ENCODE assay signal across 16 cellular contexts in the genomic region with DNA sequence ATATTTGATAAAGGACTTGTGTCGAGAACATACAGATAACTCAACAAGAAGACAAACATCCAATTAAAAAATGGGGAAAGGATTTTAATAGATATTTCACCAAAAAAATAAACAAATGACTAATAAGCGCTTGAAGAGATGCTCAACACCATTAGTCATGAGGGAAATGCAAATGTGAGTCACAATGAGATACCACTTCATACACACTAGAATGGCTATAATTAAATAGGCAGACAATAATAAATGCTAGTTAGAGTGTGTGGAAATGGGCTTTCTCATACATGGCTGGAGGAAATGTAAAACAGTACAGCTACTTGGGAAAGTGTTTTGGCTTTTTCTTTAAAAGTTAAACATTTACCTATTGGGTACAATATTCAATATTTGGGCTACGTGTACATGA. TPM values are rescaled to one million over a fixed set of nuclear protein-coding genes. Genes with fewer than 3 reads are reported as not detected.
DNase-seq lines count a peak whose midpoint lies in the region; ATAC-seq, FAIRE-seq and TF ChIP-seq lines count a peak whose summit lies in the region.
"Had no signal": no experiment of that assay in that cellular context is flagged by ENCODE, and none has a peak within 500 bp of the region (broad histone marks: within the 10 kb centered on the region; RNA-seq: fewer than 3 reads in every experiment).

No MANE protein-coding gene starts in this region.

- no peaks in the 10 kb centered on the region for H3K9me3 Mint-ChIP-seq in astrocyte (ENCODE audit: unreplicated experiment)
- no peaks in the 10 kb centered on the region for H3K9me3 Mint-ChIP-seq in activated CD4-positive, alpha-beta memory T cell treated with anti-CD3 and anti-CD28 coated beads for 36 hours
- no peaks in the 10 kb centered on the region for H3K9me3 Mint-ChIP-seq in activated CD8-positive, alpha-beta T cell treated with anti-CD3 and anti-CD28 coated beads for 36 hours
- H3K9me3 Mint-ChIP-seq: activated naive CD4-positive, alpha-beta T cell treated with anti-CD3 and anti-CD28 coated beads, Interleukin-2, amount 10 ng/mL, durations not matched to agents 7 days and 5 days; stimulated activated memory B cell treated with anti-CD40 and anti-IgM and Interleukin-4, amounts not matched to agents 10 μg/mL and 1 μg/mL and 100 μg/mL, for 72 hours; T-helper 2 cell treated with Interferon-gamma antibody and Interleukin-4, amounts not matched to agents 5 μg/mL and 100 μg/mL, for 36 hours had no signal

- FAIRE-seq in astrocyte (lab: Jason Lieb, UNC): peak; percentile 92
- FAIRE-seq: pancreas had no signal

- peaks cover 10% of the 10 kb centered on the region for H3K27me3 Mint-ChIP-seq in astrocyte (ENCODE audit: low read depth, unreplicated experiment)
- H3K27me3 Mint-ChIP-seq in activated CD4-positive, alpha-beta memory T cell treated with anti-CD3 and anti-CD28 coated beads for 36 hours: peaks cover 8% of the 10 kb centered on the region
- H3K27me3 Mint-ChIP-seq in activated CD8-positive, alpha-beta T cell treated with anti-CD3 and anti-CD28 coated beads for 36 hours: peaks cover 3% of the 10 kb centered on the region
- H3K27me3 Mint-ChIP-seq: stimulated activated memory B cell treated with anti-CD40 and anti-IgM and Interleukin-4, amounts not matched to agents 10 μg/mL and 1 μg/mL and 100 μg/mL, for 72 hours had no signal

- H3K4me3 ChIP-seq in AG10803 (ENCODE audit: low read length) (no peak overlapping the region), astrocyte (ENCODE audit: insufficient read depth, low read depth, low read length) (no peak overlapping the region), body of pancreas (no peak overlapping the region), lower lobe of right lung (no peak overlapping the region)
- H3K4me3 ChIP-seq: dorsolateral prefrontal cortex, pancreas had no signal

- H3K27ac ChIP-seq in astrocyte (ENCODE audit: low read depth, low read length) (peak overlapping the region; percentile 49), foreskin keratinocyte (no peak overlapping the region), body of pancreas (no peak overlapping the region), lower lobe of right lung (no peak overlapping the region)
- H3K27ac ChIP-seq: C4-2B, dorsolateral prefrontal cortex, pancreas had no signal

- CTCF ChIA-PET in activated CD4-positive, alpha-beta memory T cell treated with anti-CD3 and anti-CD28 coated beads for 36 hours (lab: Charles Lee): no interaction called here
- CTCF ChIA-PET in activated CD8-positive, alpha-beta T cell treated with anti-CD3 and anti-CD28 coated beads for 36 hours (lab: Charles Lee): no interaction called here

- no peak overlapping the region for H3K4me3 Mint-ChIP-seq in astrocyte (ENCODE audit: unreplicated experiment)
- no peak overlapping the region for H3K4me3 Mint-ChIP-seq in activated CD4-positive, alpha-beta memory T cell treated with anti-CD3 and anti-CD28 coated beads for 36 hours
- H3K4me3 Mint-ChIP-seq in activated CD8-positive, alpha-beta T cell treated with anti-CD3 and anti-CD28 coated beads for 36 hours: no peak overlapping the region
- H3K4me3 Mint-ChIP-seq: activated CD8-positive, alpha-beta T cell treated with anti-CD3 and anti-CD28 coated beads, Interleukin-2, amount 10 ng/mL, durations not matched to agents 7 days and 5 days; activated naive CD4-positive, alpha-beta T cell treated with anti-CD3 and anti-CD28 coated beads, Interleukin-2, amount 10 ng/mL, durations not matched to agents 7 days and 5 days; stimulated activated memory B cell treated with anti-CD40 and anti-IgM and Interleukin-4, amounts not matched to agents 10 μg/mL and 1 μg/mL and 100 μg/mL, for 72 hours; T-helper 2 cell treated with Interferon-gamma antibody and Interleukin-4, amounts not matched to agents 5 μg/mL and 100 μg/mL, for 36 hours had no signal

- DNase-seq in AG10803 (ENCODE audit: low read depth) (peak; percentile 78), HT1080 (ENCODE audit: low read depth) (peak; percentile 57), astrocyte (ENCODE audit: low read depth) (peak; percentile 89), foreskin keratinocyte (peak; percentile 56 to 65), body of pancreas (no peak), lower lobe of right lung (no peak)
- no peak for DNase-seq in activated CD4-positive, alpha-beta memory T cell treated with anti-CD3 and anti-CD28 coated beads for 36 hours
- DNase-seq in activated CD8-positive, alpha-beta T cell treated with anti-CD3 and anti-CD28 coated beads for 36 hours: no peak
- DNase-seq: activated CD8-positive, alpha-beta T cell treated with anti-CD3 and anti-CD28 coated beads, Interleukin-2, amount 10 ng/mL, durations not matched to agents 7 days and 5 days; activated naive CD4-positive, alpha-beta T cell treated with anti-CD3 and anti-CD28 coated beads, Interleukin-2, amount 10 ng/mL, durations not matched to agents 7 days and 5 days; mesendoderm; pancreas had no signal

- H3K36me3 Mint-ChIP-seq in astrocyte (ENCODE audit: low read depth, unreplicated experiment): no peaks in the 10 kb centered on the region
- no peaks in the 10 kb centered on the region for H3K36me3 Mint-ChIP-seq in activated CD4-positive, alpha-beta memory T cell treated with anti-CD3 and anti-CD28 coated beads for 36 hours
- no peaks in the 10 kb centered on the region for H3K36me3 Mint-ChIP-seq in activated CD8-positive, alpha-beta T cell treated with anti-CD3 and anti-CD28 coated beads for 36 hours (ENCODE audit: low read depth)
- H3K36me3 Mint-ChIP-seq: activated naive CD4-positive, alpha-beta T cell treated with anti-CD3 and anti-CD28 coated beads, Interleukin-2, amount 10 ng/mL, durations not matched to agents 7 days and 5 days; stimulated activated memory B cell treated with anti-CD40 and anti-IgM and Interleukin-4, amounts not matched to agents 10 μg/mL and 1 μg/mL and 100 μg/mL, for 72 hours had no signal

- peak overlapping the region; percentile 76 for H3K27ac Mint-ChIP-seq in astrocyte (ENCODE audit: unreplicated experiment)
- no peak overlapping the region for H3K27ac Mint-ChIP-seq in activated CD4-positive, alpha-beta memory T cell treated with anti-CD3 and anti-CD28 coated beads for 36 hours
- H3K27ac Mint-ChIP-seq in activated CD8-positive, alpha-beta T cell treated with anti-CD3 and anti-CD28 coated beads for 36 hours: no peak overlapping the region
- H3K27ac Mint-ChIP-seq: activated CD8-positive, alpha-beta T cell treated with anti-CD3 and anti-CD28 coated beads, Interleukin-2, amount 10 ng/mL, durations not matched to agents 7 days and 5 days; activated naive CD4-positive, alpha-beta T cell treated with anti-CD3 and anti-CD28 coated beads, Interleukin-2, amount 10 ng/mL, durations not matched to agents 7 days and 5 days; stimulated activated memory B cell treated with anti-CD40 and anti-IgM and Interleukin-4, amounts not matched to agents 10 μg/mL and 1 μg/mL and 100 μg/mL, for 72 hours; T-helper 2 cell treated with Interferon-gamma antibody and Interleukin-4, amounts not matched to agents 5 μg/mL and 100 μg/mL, for 36 hours had no signal

- POLR2A ChIA-PET in activated CD4-positive, alpha-beta memory T cell treated with anti-CD3 and anti-CD28 coated beads for 36 hours (lab: Charles Lee): no interaction called here
- POLR2A ChIA-PET in activated CD8-positive, alpha-beta T cell treated with anti-CD3 and anti-CD28 coated beads for 36 hours (lab: Charles Lee): no interaction called here

- peak overlapping the region; percentile 47 for H3K4me2 ChIP-seq in astrocyte (ENCODE audit: low read length)

- no peak for TF ChIP-seq POLR2A in body of pancreas (IDR thresholded peaks at IDR 0.05)

- intact Hi-C loops in activated CD4-positive, alpha-beta memory T cell treated with anti-CD3 and anti-CD28 coated beads for 36 hours (cut with micrococcal nuclease): no loop called here
- intact Hi-C loops in body of pancreas (cut with DNase I): no loop called here
- intact Hi-C loops in activated CD8-positive, alpha-beta T cell treated with anti-CD3 and anti-CD28 coated beads for 36 hours (cut with micrococcal nuclease): no loop called here
- intact Hi-C loops in lower lobe of right lung (cut with DNase I): no loop called here

- no peaks in the 10 kb centered on the region for H3K36me3 ChIP-seq in astrocyte (ENCODE audit: insufficient read depth, low read length)
- no peaks in the 10 kb centered on the region for H3K36me3 ChIP-seq in body of pancreas (replicated peaks in 1 of 2; ENCODE audit: insufficient read depth in 1 of 2, low read depth in 2 of 2)
- no peaks in the 10 kb centered on the region for H3K36me3 ChIP-seq in lower lobe of right lung
- H3K36me3 ChIP-seq: pancreas had no signal

- peaks cover 13% of the 10 kb centered on the region for H3K4me1 Mint-ChIP-seq in astrocyte (ENCODE audit: low read depth, unreplicated experiment)
- H3K4me1 Mint-ChIP-seq in activated CD4-positive, alpha-beta memory T cell treated with anti-CD3 and anti-CD28 coated beads for 36 hours (ENCODE audit: low read depth): no peaks in the 10 kb centered on the region
- no peaks in the 10 kb centered on the region for H3K4me1 Mint-ChIP-seq in activated CD8-positive, alpha-beta T cell treated with anti-CD3 and anti-CD28 coated beads for 36 hours (ENCODE audit: low read depth)
- H3K4me1 Mint-ChIP-seq: activated naive CD4-positive, alpha-beta T cell treated with anti-CD3 and anti-CD28 coated beads, Interleukin-2, amount 10 ng/mL, durations not matched to agents 7 days and 5 days; stimulated activated memory B cell treated with anti-CD40 and anti-IgM and Interleukin-4, amounts not matched to agents 10 μg/mL and 1 μg/mL and 100 μg/mL, for 72 hours had no signal

- WGBS in body of pancreas, 2 donors: 81 to 85% methylated on average over 3 of the region's 3 CpGs

- no peak for TF ChIP-seq CTCF in AG10803 (conservative IDR thresholded peaks at IDR 0.05; ENCODE audit: low read length)
- no peak for TF ChIP-seq CTCF in astrocyte (IDR thresholded peaks at IDR 0.05; ENCODE audit: insufficient read depth, low read depth, low read length)
- no peak for TF ChIP-seq CTCF in foreskin keratinocyte (conservative IDR thresholded peaks at IDR 0.05)
- no peak for TF ChIP-seq CTCF in body of pancreas (IDR thresholded peaks at IDR 0.05)
- no peak for TF ChIP-seq CTCF in activated CD8-positive, alpha-beta T cell treated with anti-CD3 and anti-CD28 coated beads for 36 hours (IDR thresholded peaks at IDR 0.05)
- TF ChIP-seq CTCF in lower lobe of right lung (IDR thresholded peaks at IDR 0.05): no peak

- peaks cover 3% of the 10 kb centered on the region for H3K27me3 ChIP-seq in astrocyte (ENCODE audit: insufficient read depth, low read length)
- H3K27me3 ChIP-seq in foreskin keratinocyte: peaks cover 18% of the 10 kb centered on the region
- H3K27me3 ChIP-seq in body of pancreas: no peaks in the 10 kb centered on the region
- H3K27me3 ChIP-seq in lower lobe of right lung (ENCODE audit: low read depth): no peaks in the 10 kb centered on the region
- H3K27me3 ChIP-seq: pancreas had no signal

- peaks cover 12% of the 10 kb centered on the region for H3K4me1 ChIP-seq in astrocyte (ENCODE audit: insufficient read depth, low read length)
- H3K4me1 ChIP-seq in foreskin keratinocyte: peaks cover 5% of the 10 kb centered on the region
- no peaks in the 10 kb centered on the region for H3K4me1 ChIP-seq in body of pancreas
- H3K4me1 ChIP-seq in lower lobe of right lung: no peaks in the 10 kb centered on the region
- H3K4me1 ChIP-seq: pancreas had no signal

- H3K9me3 ChIP-seq in astrocyte (ENCODE audit: insufficient read depth, low read depth, low read length) (no peaks in the 10 kb centered on the region), body of pancreas (no peaks in the 10 kb centered on the region), lower lobe of right lung (no peaks in the 10 kb centered on the region)
- H3K9me3 ChIP-seq: pancreas had no signal

- H3K79me2 ChIP-seq in astrocyte (ENCODE audit: insufficient read depth, low read length): no peaks in the 10 kb centered on the region

- no peak overlapping the region for H3K9ac ChIP-seq in astrocyte (ENCODE audit: low read length)

- H2AFZ ChIP-seq in astrocyte (ENCODE audit: low read depth, low read length): no peak overlapping the region

- no peaks in the 10 kb centered on the region for H4K20me1 ChIP-seq in astrocyte (ENCODE audit: insufficient read depth, low read length)

- peak; percentile 96 for ATAC-seq in foreskin keratinocyte
- no peak for ATAC-seq in body of pancreas
- no peak for ATAC-seq in activated CD8-positive, alpha-beta T cell treated with anti-CD3 and anti-CD28 coated beads for 36 hours
- ATAC-seq in lower lobe of right lung: no peak
- ATAC-seq: activated CD8-positive, alpha-beta T cell treated with anti-CD3 and anti-CD28 coated beads, Interleukin-2, amount 10 ng/mL, durations not matched to agents 7 days and 5 days; pancreas; stimulated activated memory B cell treated with anti-CD40 and anti-IgM and Interleukin-4, amounts not matched to agents 10 μg/mL and 1 μg/mL and 100 μg/mL, for 72 hours had no signal

RNA-seq across cellular contexts. Expression of a gene that starts 34.8 kb away (rescaled TPM):
- total RNA-seq in HT1080 (2014; rRNA removed; shearing (Covaris generic)): not detected in 2 replicates
- polyA plus RNA-seq in HT1080 (2015; cell fraction: cytosol; rRNA removed): not detected in 2 replicates
- polyA plus RNA-seq in HT1080 (2015; cell fraction: nucleus; rRNA removed): not detected in 2 replicates
- total RNA-seq in astrocyte (1.3 and 2.7 TPM in 2 replicates), foreskin keratinocyte (not detected in 2 replicates), body of pancreas (10 to 100 TPM; 26.2 to 33.0 TPM), lower lobe of right lung (not detected)
- not detected in 2 replicates for polyA plus RNA-seq in foreskin keratinocyte
- not detected for total RNA-seq in activated CD4-positive, alpha-beta memory T cell treated with anti-CD3 and anti-CD28 coated beads for 36 hours
- total RNA-seq in activated CD8-positive, alpha-beta T cell treated with anti-CD3 and anti-CD28 coated beads for 36 hours: not detected
- total RNA-seq: activated CD8-positive, alpha-beta T cell treated with anti-CD3 and anti-CD28 coated beads, Interleukin-2, amount 10 ng/mL, durations not matched to agents 7 days and 5 days had no signal

Comparison
In these comparisons a context has a peak if more than half of its experiments do, and no peak if none do; other contexts are left out.
1. DNase-seq: peak in AG10803 (single experiment), HT1080 (single experiment), astrocyte (single experiment) and foreskin keratinocyte (2 of 2); none in activated CD4-positive, alpha-beta memory T cell treated with anti-CD3 and anti-CD28 coated beads for 36 hours (single experiment), body of pancreas (0 of 4), activated CD8-positive, alpha-beta T cell treated with anti-CD3 and anti-CD28 coated beads for 36 hours (single experiment) and lower lobe of right lung (single experiment).